Comparison of ENCODE assay signal across 15 cellular contexts in the genomic region with DNA sequence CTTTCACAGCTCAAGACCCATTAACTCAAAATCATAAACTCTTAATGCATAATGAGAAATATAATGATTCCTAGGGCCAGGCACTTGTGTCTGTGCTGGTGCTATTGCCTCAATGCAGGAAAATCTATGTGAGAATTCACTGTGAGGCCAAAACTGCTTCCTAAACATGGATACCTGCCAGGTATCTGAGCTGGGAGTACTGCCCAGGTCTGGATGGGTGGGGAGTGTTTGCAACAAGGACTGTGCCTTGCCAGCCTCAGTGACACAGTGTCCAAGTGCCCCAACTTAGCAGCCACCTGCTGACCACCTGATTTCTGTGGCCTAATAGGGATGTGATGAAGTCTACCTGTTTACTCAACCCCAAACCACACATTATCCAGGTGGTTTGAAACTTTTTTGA. TPM values are rescaled to one million over a fixed set of nuclear protein-coding genes. Genes with fewer than 3 reads are reported as not detected.
"Had no signal": no experiment of that assay in that cellular context is flagged by ENCODE, and none has a peak within 500 bp of the region (broad histone marks: within the 10 kb centered on the region; RNA-seq: fewer than 3 reads in every experiment).

No MANE protein-coding gene starts in this region.

RNA-seq across cellular contexts. Expression of a gene that starts 2.2 kb away (rescaled TPM):
- total RNA-seq: activated CD4-positive, alpha-beta memory T cell treated with anti-CD3 and anti-CD28 coated beads for 36 hours; activated CD8-positive, alpha-beta memory T cell treated with anti-CD3 and anti-CD28 coated beads for 36 hours; activated naive CD4-positive, alpha-beta T cell treated with anti-CD3 and anti-CD28 coated beads for 36 hours; activated T-helper 17 cell treated with anti-CD3 and anti-CD28 coated beads, Interleukin-2, amount 50 U/mL, for 72 hours; astrocyte had no signal

RNA-seq across cellular contexts. Expression of a gene that starts 22.2 kb away (rescaled TPM):
- total RNA-seq: activated CD8-positive, alpha-beta memory T cell treated with anti-CD3 and anti-CD28 coated beads for 36 hours; activated naive CD4-positive, alpha-beta T cell treated with anti-CD3 and anti-CD28 coated beads for 36 hours; activated naive CD8-positive, alpha-beta T cell treated with anti-CD3 and anti-CD28 coated beads for 36 hours; astrocyte had no signal

RNA-seq across cellular contexts. Expression of a gene that starts 53.9 kb away (rescaled TPM):
- total RNA-seq: activated B cell treated with CpG ODN at 0.5 μM for 24 hours; activated CD4-positive, alpha-beta memory T cell treated with anti-CD3 and anti-CD28 coated beads for 36 hours; activated CD4-positive, alpha-beta T cell treated with anti-CD3 and anti-CD28 coated beads, Interleukin-2, amount 10 ng/mL, durations not matched to agents 24 days and 14 days; activated CD8-positive, alpha-beta memory T cell treated with anti-CD3 and anti-CD28 coated beads for 36 hours; activated CD8-positive, alpha-beta T cell treated with anti-CD3 and anti-CD28 coated beads for 36 hours; activated naive CD4-positive, alpha-beta T cell treated with anti-CD3 and anti-CD28 coated beads for 36 hours; activated naive CD4-positive, alpha-beta T cell treated with anti-CD3 and anti-CD28 coated beads, Interleukin-2, amount 50 U/mL, for 72 hours; activated naive CD8-positive, alpha-beta T cell treated with anti-CD3 and anti-CD28 coated beads for 36 hours; activated T-cell treated with anti-CD3 and anti-CD28 coated beads, Interleukin-2, amount 50 U/mL, for 4 hours; activated T-cell treated with anti-CD3 and anti-CD28 coated beads, Interleukin-2, amount 50 U/mL, for 72 hours; activated T-helper 1 cell treated with anti-CD3 and anti-CD28 coated beads, Interleukin-12 subunit alpha, Interleukin-12 subunit beta, Interleukin-2, Interleukin-4 antibody, amounts not matched to agents 30 ng/mL and 10 ng/mL and 1 ng/mL, durations not matched to agents 14 hours and 24 hours and 36 hours; activated T-helper 17 cell treated with anti-CD3 and anti-CD28 coated beads, Interleukin-2, amount 50 U/mL, for 72 hours; aorta; astrocyte; cardiac septum had no signal
